In genomic region chr4:6779667-6780565, GRCh38 we compare ENCODE assay signal across 8 cellular contexts.
DNase-seq lines count a peak whose midpoint lies in the region; ATAC-seq and TF ChIP-seq lines count a peak whose summit lies in the region.

No MANE protein-coding gene starts in this region.

- peak overlapping the region; percentile 43 for H3K27ac Mint-ChIP-seq in dendritic cell treated with granulocyte-macrophage colony-stimulating factor and Interleukin-4, amounts not matched to agents 40 ng/mL and 50 ng/mL, for 4 days

- intact Hi-C loops in dendritic cell treated with granulocyte-macrophage colony-stimulating factor and Interleukin-4, amounts not matched to agents 40 ng/mL and 50 ng/mL, for 4 days (cut with micrococcal nuclease) = loop anchor here (5.0 kb wide), 3 partner anchors 63 to 112 kb away; partner anchors contain the start of gene BLOC1S4

- H3K27me3 Mint-ChIP-seq in dendritic cell treated with granulocyte-macrophage colony-stimulating factor and Interleukin-4, amounts not matched to agents 40 ng/mL and 50 ng/mL, for 4 days = peaks cover 10% of the 10 kb centered on the region

- DNase-seq in DMS153 (lab: John Stamatoyannopoulos, UW) = peak; percentile 65
- DNase-seq in DMS153 treated with DMSO at 0.1 percent for 48 hours (lab: John Stamatoyannopoulos, UW; ENCODE audit: unreplicated experiment) = no peak
- DNase-seq in NCI-H345 treated with DMSO at 0.1 percent for 48 hours (lab: John Stamatoyannopoulos, UW; ENCODE audit: unreplicated experiment) = peak; percentile 49
- DNase-seq in retinal pigment epithelial cell (ENCODE audit: low read depth) = no peak
- DNase-seq in germinal center (ENCODE audit: low spot score) = no peak
- no peak for DNase-seq in SW480 (ENCODE audit: low spot score)

- ATAC-seq in HG03175 (IDR thresholded peaks at IDR 0.05; ENCODE audit: unreplicated experiment) = no peak

- H3K36me3 Mint-ChIP-seq in dendritic cell treated with granulocyte-macrophage colony-stimulating factor and Interleukin-4, amounts not matched to agents 40 ng/mL and 50 ng/mL, for 4 days (ENCODE audit: low read depth) = peaks cover 1% of the 10 kb centered on the region

- H3K4me3 Mint-ChIP-seq in dendritic cell treated with granulocyte-macrophage colony-stimulating factor and Interleukin-4, amounts not matched to agents 40 ng/mL and 50 ng/mL, for 4 days = no peak overlapping the region

- peak; percentile 21 for TF ChIP-seq CTCF in retinal pigment epithelial cell (conservative IDR thresholded peaks at IDR 0.05; ENCODE audit: low read depth, low read length)

- H3K9me3 Mint-ChIP-seq in dendritic cell treated with granulocyte-macrophage colony-stimulating factor and Interleukin-4, amounts not matched to agents 40 ng/mL and 50 ng/mL, for 4 days = no peaks in the 10 kb centered on the region

- peaks cover 65% of the 10 kb centered on the region for H3K4me1 Mint-ChIP-seq in dendritic cell treated with granulocyte-macrophage colony-stimulating factor and Interleukin-4, amounts not matched to agents 40 ng/mL and 50 ng/mL, for 4 days (ENCODE audit: low read depth)

- H3K4me3 ChIP-seq in retinal pigment epithelial cell (ENCODE audit: low read length) = no peak overlapping the region

Comparison
In these comparisons a context has a peak if more than half of its experiments do, and no peak if none do; other contexts are left out.
1. DNase-seq: peak in DMS153 (single experiment) and NCI-H345 treated with DMSO at 0.1 percent for 48 hours (single experiment); none in DMS153 treated with DMSO at 0.1 percent for 48 hours (single experiment), retinal pigment epithelial cell (single experiment), germinal center (single experiment) and SW480 (single experiment).